In genomic region chr6:117976030-117976651, GRCh38 we compare ENCODE assay signal across 9 cellular contexts.
DNase-seq lines count a peak whose midpoint lies in the region; ATAC-seq, FAIRE-seq and TF ChIP-seq lines count a peak whose summit lies in the region.
"Had no signal": no experiment of that assay in that cellular context is flagged by ENCODE, and none has a peak within 500 bp of the region (broad histone marks: within the 10 kb centered on the region; RNA-seq: fewer than 3 reads in every experiment).

No MANE protein-coding gene starts in this region.

- TF ChIP-seq CTCF in astrocyte (IDR thresholded peaks at IDR 0.05; ENCODE audit: insufficient read depth, low read depth, low read length) (peak; percentile 71), upper lobe of right lung (IDR thresholded peaks at IDR 0.05) (peak; percentile 60)

- no peak overlapping the region for H3K4me3 Mint-ChIP-seq in astrocyte (ENCODE audit: unreplicated experiment)

- no peak overlapping the region for H3K27ac Mint-ChIP-seq in astrocyte (ENCODE audit: unreplicated experiment)

- no peaks in the 10 kb centered on the region for H3K79me2 ChIP-seq in astrocyte (ENCODE audit: insufficient read depth, low read length)

- ATAC-seq in HG02885 (IDR thresholded peaks at IDR 0.05; ENCODE audit: poor library complexity, unreplicated experiment): peak; percentile 78
- ATAC-seq in upper lobe of right lung: peak; percentile 50
- no peak for ATAC-seq in HG02981 (IDR thresholded peaks at IDR 0.05; ENCODE audit: unreplicated experiment)

- peak; percentile 68 for FAIRE-seq in astrocyte (lab: Jason Lieb, UNC)

- H3K4me3 ChIP-seq in astrocyte (ENCODE audit: insufficient read depth, low read depth, low read length): no peak overlapping the region
- no peak overlapping the region for H3K4me3 ChIP-seq in upper lobe of right lung
- H3K4me3 ChIP-seq: BLaER1 treated with 17β-estradiol and CSF1 and Interleukin-3, amounts not matched to agents 10 nM and 100 nM had no signal

- H3K36me3 ChIP-seq in astrocyte (ENCODE audit: insufficient read depth, low read length) (no peaks in the 10 kb centered on the region), upper lobe of right lung (no peaks in the 10 kb centered on the region)

- no peak overlapping the region for H3K9ac ChIP-seq in astrocyte (ENCODE audit: low read length)
- H3K9ac ChIP-seq: BLaER1 treated with 17β-estradiol and CSF1 and Interleukin-3, amounts not matched to agents 10 nM and 100 nM had no signal

- H3K4me2 ChIP-seq in astrocyte (ENCODE audit: low read length): no peak overlapping the region
- H3K4me2 ChIP-seq: BLaER1 treated with 17β-estradiol and CSF1 and Interleukin-3, amounts not matched to agents 10 nM and 100 nM had no signal

- peaks cover 6% of the 10 kb centered on the region for H3K9me3 Mint-ChIP-seq in astrocyte (ENCODE audit: unreplicated experiment)

- H2AFZ ChIP-seq in astrocyte (ENCODE audit: low read depth, low read length): no peak overlapping the region

- intact Hi-C loops in upper lobe of right lung (cut with DNase I): loop anchor here (10.0 kb wide), 1 partner anchor 289 kb away; no protein-coding TSS in a partner anchor

- H3K36me3 Mint-ChIP-seq in astrocyte (ENCODE audit: low read depth, unreplicated experiment): peaks cover 3% of the 10 kb centered on the region

- DNase-seq in NOMO-1 (lab: John Stamatoyannopoulos, UW; ENCODE audit: unreplicated experiment in 2 of 2): peak; percentile 19 to 35
- DNase-seq in NOMO-1 treated with dmso at 0.1 percent for 144 hours (lab: John Stamatoyannopoulos, UW; ENCODE audit: unreplicated experiment): no peak
- DNase-seq in NCI-H226: peak; percentile 6
- peak; percentile 25 for DNase-seq in astrocyte (ENCODE audit: low read depth)
- DNase-seq in iPS-NIHi7 (ENCODE audit: extremely low spot score): peak; percentile 62
- no peak for DNase-seq in upper lobe of right lung

- no peaks in the 10 kb centered on the region for H3K27me3 Mint-ChIP-seq in astrocyte (ENCODE audit: low read depth, unreplicated experiment)

- H3K4me1 ChIP-seq in astrocyte (ENCODE audit: insufficient read depth, low read length): no peaks in the 10 kb centered on the region
- H3K4me1 ChIP-seq in upper lobe of right lung: no peaks in the 10 kb centered on the region
- H3K4me1 ChIP-seq: BLaER1 treated with 17β-estradiol and CSF1 and Interleukin-3, amounts not matched to agents 10 nM and 100 nM had no signal

- no peak overlapping the region for H3K27ac ChIP-seq in astrocyte (ENCODE audit: low read depth, low read length)
- H3K27ac ChIP-seq in upper lobe of right lung: no peak overlapping the region
- H3K27ac ChIP-seq: BLaER1 treated with 17β-estradiol and CSF1 and Interleukin-3, amounts not matched to agents 10 nM and 100 nM had no signal

- peaks cover 4% of the 10 kb centered on the region for H3K4me1 Mint-ChIP-seq in astrocyte (ENCODE audit: low read depth, unreplicated experiment)

- no peaks in the 10 kb centered on the region for H4K20me1 ChIP-seq in astrocyte (ENCODE audit: insufficient read depth, low read length)
- H4K20me1 ChIP-seq: BLaER1 treated with 17β-estradiol and CSF1 and Interleukin-3, amounts not matched to agents 10 nM and 100 nM had no signal

- H3K9me3 ChIP-seq in astrocyte (ENCODE audit: insufficient read depth, low read depth, low read length) (no peaks in the 10 kb centered on the region), upper lobe of right lung (no peaks in the 10 kb centered on the region)

- H3K27me3 ChIP-seq in astrocyte (ENCODE audit: insufficient read depth, low read length): no peaks in the 10 kb centered on the region
- H3K27me3 ChIP-seq in upper lobe of right lung: peaks cover 3% of the 10 kb centered on the region
- H3K27me3 ChIP-seq: BLaER1 treated with 17β-estradiol and CSF1 and Interleukin-3, amounts not matched to agents 10 nM and 100 nM had no signal

Comparison
In these comparisons a context has a peak if more than half of its experiments do, and no peak if none do; other contexts are left out.
1. DNase-seq: peak in NOMO-1 (2 of 2), NCI-H226 (single experiment), astrocyte (single experiment) and iPS-NIHi7 (single experiment); none in NOMO-1 treated with dmso at 0.1 percent for 144 hours (single experiment) and upper lobe of right lung (single experiment).